1 cellular context compared by ENCODE assay signal in the genomic region with DNA sequence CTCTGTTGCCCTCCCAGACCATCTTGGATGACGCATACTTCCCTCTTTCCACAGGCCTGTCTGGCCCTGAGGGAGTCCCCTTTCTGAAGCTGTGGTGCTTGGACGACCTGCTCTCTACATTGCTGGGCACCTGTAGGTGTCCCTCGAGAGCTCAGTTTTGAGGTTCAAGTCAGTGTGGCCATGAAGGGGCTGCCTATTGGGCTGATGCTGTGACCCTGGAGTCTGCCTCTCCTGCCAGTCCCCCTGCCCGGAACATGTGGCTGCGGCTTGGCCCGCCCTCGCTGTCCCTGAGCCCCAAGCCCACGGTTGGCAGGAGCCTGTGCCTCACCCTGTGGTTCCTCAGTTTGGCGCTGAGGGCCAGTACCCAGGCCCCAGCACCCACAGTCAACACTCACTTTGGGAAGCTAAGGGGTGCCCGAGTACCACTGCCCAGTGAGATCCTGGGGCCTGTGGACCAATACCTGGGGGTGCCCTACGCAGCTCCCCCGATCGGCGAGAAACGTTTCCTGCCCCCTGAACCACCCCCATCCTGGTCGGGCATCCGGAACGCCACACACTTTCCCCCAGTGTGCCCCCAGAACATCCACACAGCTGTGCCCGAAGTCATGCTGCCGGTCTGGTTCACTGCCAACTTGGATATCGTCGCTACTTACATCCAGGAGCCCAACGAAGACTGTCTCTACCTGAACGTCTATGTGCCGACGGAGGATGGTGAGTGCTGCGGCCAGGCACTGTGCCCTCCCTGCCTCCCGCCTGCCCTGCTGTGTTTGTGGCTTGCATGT.
TF ChIP-seq lines count a peak whose summit lies in the region.

No MANE protein-coding gene starts in this region.

TF ChIP-seq in HepG2, 621 proteins besides CTCF, POLR2A, EP300 and RAD21:
- TF ChIP-seq SNAI1 (CRISPR knock-in tag; IDR thresholded peaks at IDR 0.05; ENCODE audit: borderline replicate concordance) (no peak), STAG1 (CRISPR knock-in tag; IDR thresholded peaks at IDR 0.05) (peak; percentile 29; the same call in 1 of the 2 replicates), ARHGAP35 (CRISPR knock-in tag; IDR thresholded peaks at IDR 0.05; ENCODE audit: borderline replicate concordance) (no peak)
